Comparison of ENCODE assay signal across 31 cellular contexts in genomic region chr3:46573701-46574100, GRCh38. TPM values are rescaled to one million over a fixed set of nuclear protein-coding genes. Genes with fewer than 3 reads are reported as not detected.
"Had no signal": no experiment of that assay in that cellular context is flagged by ENCODE, and none has a peak within 500 bp of the region (broad histone marks: within the 10 kb centered on the region; RNA-seq: fewer than 3 reads in every experiment).

No MANE protein-coding gene starts in this region.

- FAIRE-seq: bronchial epithelial cell, endometrium, islet of Langerhans, pancreas, urothelium cell line had no signal

- H3K36me3 Mint-ChIP-seq: activated naive CD8-positive, alpha-beta T cell treated with anti-CD3 and anti-CD28 coated beads for 36 hours had no signal

- H3K27ac ChIP-seq: heart right ventricle, pancreas, psoas muscle, right atrium auricular region, transverse colon had no signal

- H3K27me3 ChIP-seq: pancreas, right atrium auricular region had no signal

- ATAC-seq: activated T-cell treated with anti-CD3 and anti-CD28 coated beads, Interleukin-2, amount 50 U/mL, for 4 hours; psoas muscle had no signal

- H3K4me3 Mint-ChIP-seq: activated naive CD8-positive, alpha-beta T cell treated with anti-CD3 and anti-CD28 coated beads for 36 hours; activated T-cell treated with anti-CD3 and anti-CD28 coated beads, Interleukin-2, amount 50 U/mL, for 4 hours; memory B cell; nephron; stimulated activated naive CD8-positive, alpha-beta T cell treated with anti-CD3 and anti-CD28 coated beads, Interleukin-15, Interleukin-2, amounts not matched to agents 100 ng/mL and 50 ng/mL, for 24 hours had no signal

- H3K4me3 ChIP-seq: heart right ventricle, pancreas, psoas muscle, right atrium auricular region, transverse colon had no signal

- H3K4me1 Mint-ChIP-seq: activated naive CD8-positive, alpha-beta T cell treated with anti-CD3 and anti-CD28 coated beads for 36 hours; memory B cell had no signal

- H3K36me3 ChIP-seq: heart right ventricle, pancreas, right atrium auricular region, transverse colon had no signal

- H3K9me3 Mint-ChIP-seq: activated naive CD8-positive, alpha-beta T cell treated with anti-CD3 and anti-CD28 coated beads for 36 hours; activated T-cell treated with anti-CD3 and anti-CD28 coated beads, Interleukin-2, amount 50 U/mL, for 4 hours; activated T-helper 2 cell treated with anti-CD3 and anti-CD28 coated beads, Interferon-gamma antibody, Interleukin-2, Interleukin-4, amounts not matched to agents 10 μg/mL and 5 μg/mL and 100 μg/mL, durations not matched to agents 14 hours and 24 hours and 36 hours; stimulated activated naive CD8-positive, alpha-beta T cell treated with anti-CD3 and anti-CD28 coated beads, Interleukin-15, Interleukin-2, amounts not matched to agents 100 ng/mL and 50 ng/mL, for 24 hours had no signal

- H3K27ac Mint-ChIP-seq: activated naive CD8-positive, alpha-beta T cell treated with anti-CD3 and anti-CD28 coated beads for 36 hours; activated T-helper 2 cell treated with anti-CD3 and anti-CD28 coated beads, Interferon-gamma antibody, Interleukin-2, Interleukin-4, amounts not matched to agents 10 μg/mL and 5 μg/mL and 100 μg/mL, durations not matched to agents 14 hours and 24 hours and 36 hours; memory B cell; nephron; stimulated activated naive CD8-positive, alpha-beta T cell treated with anti-CD3 and anti-CD28 coated beads, Interleukin-15, Interleukin-2, amounts not matched to agents 100 ng/mL and 50 ng/mL, for 24 hours had no signal

- H3K4me1 ChIP-seq: right atrium auricular region had no signal

- DNase-seq: activated CD8-positive, alpha-beta memory T cell treated with anti-CD3 and anti-CD28 coated beads for 24 hours; activated CD8-positive, alpha-beta memory T cell treated with anti-CD3 and anti-CD28 coated beads, Interleukin-2, amount 50 U/mL, for 4 hours; activated naive CD4-positive, alpha-beta T cell treated with Interleukin-2 at 50 U/mL for 16 hours; activated naive CD8-positive, alpha-beta T cell treated with anti-CD3 and anti-CD28 coated beads for 36 hours; activated T-cell treated with anti-CD3 and anti-CD28 coated beads, Interleukin-2, amount 50 U/mL, for 4 hours; amniotic stem cell; cerebellar nuclear complex; cortex of kidney; foreskin fibroblast; heart right ventricle; pancreas; psoas muscle; stimulated activated CD4-positive, alpha-beta T cell treated with anti-CD3 and anti-CD28 coated beads, Interleukin-12 subunit alpha, Interleukin-12 subunit beta, amount 100 ng/mL, for 4 hours; stimulated activated CD4-positive, alpha-beta T cell treated with anti-CD3 and anti-CD28 coated beads, Interleukin-4, amount 100 ng/mL, for 4 hours; T-helper 1 cell; transverse colon had no signal

- H3K9me3 ChIP-seq: pancreas, right atrium auricular region, transverse colon had no signal

RNA-seq across cellular contexts. Expression of gene LRRC2, which starts 7.6 kb away (rescaled TPM):
- total RNA-seq: activated naive CD8-positive, alpha-beta T cell treated with anti-CD3 and anti-CD28 coated beads for 36 hours; activated T-helper 2 cell treated with anti-CD3 and anti-CD28 coated beads, Interferon-gamma antibody, Interleukin-2, Interleukin-4, amounts not matched to agents 10 μg/mL and 5 μg/mL and 100 μg/mL, durations not matched to agents 14 hours and 24 hours and 36 hours; epithelial cell of proximal tubule had no signal

RNA-seq across cellular contexts. Expression of gene FAM240A, which starts 38.6 kb away (rescaled TPM):
- total RNA-seq: activated naive CD8-positive, alpha-beta T cell treated with anti-CD3 and anti-CD28 coated beads for 36 hours; activated T-cell treated with anti-CD3 and anti-CD28 coated beads, Interleukin-2, amount 50 U/mL, for 4 hours; activated T-helper 2 cell treated with anti-CD3 and anti-CD28 coated beads, Interferon-gamma antibody, Interleukin-2, Interleukin-4, amounts not matched to agents 10 μg/mL and 5 μg/mL and 100 μg/mL, durations not matched to agents 14 hours and 24 hours and 36 hours; bronchial epithelial cell; epithelial cell of proximal tubule; fibroblast of lung; liver; mononuclear cell; myocyte; pancreas; right atrium auricular region; skeletal muscle tissue; transverse colon had no signal
- polyA plus RNA-seq: fibroblast of lung, heart right ventricle, liver, pancreas had no signal
